ENCODE assay signal across 8 cellular contexts in the genomic region with DNA sequence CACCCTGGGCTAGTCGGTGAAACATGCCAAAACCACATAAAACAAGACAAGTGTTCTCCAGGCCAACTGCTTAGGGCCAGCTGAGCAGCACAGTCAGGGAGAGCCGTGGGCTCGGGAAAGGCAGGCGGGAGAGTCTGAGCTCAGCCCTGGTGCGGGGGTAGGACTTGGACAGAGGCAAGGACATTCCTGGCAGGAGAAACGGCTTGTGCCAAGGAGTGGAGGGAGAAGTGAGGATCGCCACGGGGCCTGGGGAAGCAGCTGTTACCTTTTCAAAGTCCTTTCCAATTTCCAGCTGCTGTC. TPM values are rescaled to one million over a fixed set of nuclear protein-coding genes. Genes with fewer than 3 reads are reported as not detected.
DNase-seq lines count a peak whose midpoint lies in the region; ATAC-seq and TF ChIP-seq lines count a peak whose summit lies in the region.

No MANE protein-coding gene starts in this region.

- H3K9me3 Mint-ChIP-seq in glutamatergic neuron (ENCODE audit: unreplicated experiment) (peaks cover 12% of the 10 kb centered on the region), progenitor cell of endocrine pancreas (ENCODE audit: low read depth) (no peaks in the 10 kb centered on the region)

- H3K27ac Mint-ChIP-seq in glutamatergic neuron (ENCODE audit: unreplicated experiment) (peak overlapping the region; percentile 59), progenitor cell of endocrine pancreas (no peak overlapping the region)

- intact Hi-C loops in sciatic nerve (cut with DNase I) = no loop called here

- H3K27me3 Mint-ChIP-seq in glutamatergic neuron (ENCODE audit: unreplicated experiment) (peaks cover 7% of the 10 kb centered on the region), progenitor cell of endocrine pancreas (peaks cover 21% of the 10 kb centered on the region)

- H3K4me1 ChIP-seq in adipocyte (ENCODE audit: control insufficient read depth, insufficient read depth, low read length) = peaks cover 66% of the 10 kb centered on the region

- H3K9ac ChIP-seq in adipocyte (ENCODE audit: low read length) = peak overlapping the region; percentile 81

- in situ Hi-C loops in GM13977 (cut with MboI; ENCODE audit: low pct_unique_long_range_greater_than_20kb, low sequenced_read_pairs, unreplicated experiment) = no loop called here

- peaks cover 20% of the 10 kb centered on the region for H3K36me3 ChIP-seq in adipocyte (ENCODE audit: control insufficient read depth, insufficient read depth, low read length, severe bottlenecking)

- peak overlapping the region; percentile 67 for H3K4me3 Mint-ChIP-seq in glutamatergic neuron (ENCODE audit: unreplicated experiment)
- no peak overlapping the region for H3K4me3 Mint-ChIP-seq in progenitor cell of endocrine pancreas (ENCODE audit: low read depth)

- no peaks in the 10 kb centered on the region for H3K27me3 ChIP-seq in adipocyte (replicated peaks; ENCODE audit: control insufficient read depth, insufficient read depth, low read length)

- no peaks in the 10 kb centered on the region for H3K36me3 Mint-ChIP-seq in glutamatergic neuron (ENCODE audit: unreplicated experiment)
- no peaks in the 10 kb centered on the region for H3K36me3 Mint-ChIP-seq in progenitor cell of endocrine pancreas (ENCODE audit: insufficient read depth)

- ATAC-seq in sciatic nerve = peak; percentile 68

- DNase-seq in DMS79 (lab: John Stamatoyannopoulos, UW) = peak; percentile 40
- peak; percentile 74 for DNase-seq in adipocyte (ENCODE audit: low read depth)
- no peak for DNase-seq in glutamatergic neuron
- DNase-seq in sciatic nerve (ENCODE audit: low spot score) = no peak
- no peak for DNase-seq in mesenteric fat pad (ENCODE audit: low spot score)
- DNase-seq in RPMI8226 = no peak
- no peak for DNase-seq in GM13977 (ENCODE audit: low spot score)
- DNase-seq in progenitor cell of endocrine pancreas (ENCODE audit: low spot score, unreplicated experiment) = no peak

- peak overlapping the region; percentile 84 for H3K4me3 ChIP-seq in adipocyte (ENCODE audit: low read length)

- no peak for TF ChIP-seq CTCF in glutamatergic neuron (IDR thresholded peaks at IDR 0.05; ENCODE audit: partially characterized antibody, unreplicated experiment)
- TF ChIP-seq CTCF in GM13977 (IDR thresholded peaks at IDR 0.05; ENCODE audit: extremely low read depth, insufficient read depth, missing control alignments) = no peak
- TF ChIP-seq CTCF in progenitor cell of endocrine pancreas (IDR thresholded peaks at IDR 0.05; ENCODE audit: unreplicated experiment) = no peak

- H3K9me3 ChIP-seq in adipocyte (ENCODE audit: control insufficient read depth, low read length) = no peaks in the 10 kb centered on the region

- peaks cover 35% of the 10 kb centered on the region for H3K4me1 Mint-ChIP-seq in glutamatergic neuron (ENCODE audit: low read depth, unreplicated experiment)
- H3K4me1 Mint-ChIP-seq in progenitor cell of endocrine pancreas (ENCODE audit: low read depth) = peaks cover 10% of the 10 kb centered on the region

RNA-seq across cellular contexts. Expression of a gene that starts 4.2 kb away (rescaled TPM):
- total RNA-seq in glutamatergic neuron (ENCODE audit: unreplicated experiment) (3.7 TPM), sciatic nerve (62.8 TPM), mesenteric fat pad (95.5 TPM), progenitor cell of endocrine pancreas (0.26 and 0.33 TPM in 2 replicates)

RNA-seq across cellular contexts. Expression of a gene that starts 51.5 kb away (rescaled TPM):
- total RNA-seq in glutamatergic neuron (ENCODE audit: unreplicated experiment) (178 TPM), sciatic nerve (17.6 TPM), mesenteric fat pad (23.1 TPM), progenitor cell of endocrine pancreas (62.7 and 65.1 TPM in 2 replicates)

Comparison
In these comparisons a context has a peak if more than half of its experiments do, and no peak if none do; other contexts are left out.
1. DNase-seq: peak in DMS79 (single experiment) and adipocyte (single experiment); none in glutamatergic neuron (single experiment), sciatic nerve (single experiment), mesenteric fat pad (single experiment), RPMI8226 (single experiment), GM13977 (single experiment) and progenitor cell of endocrine pancreas (single experiment).
2. RNA of a gene that starts 4.2 kb away (total RNA-seq): 95.5 TPM in mesenteric fat pad (single experiment) and 62.8 TPM in sciatic nerve (single experiment); 3.7 TPM in glutamatergic neuron (single experiment) and 0.26 to 0.33 TPM in progenitor cell of endocrine pancreas; every median in the first group is over 10 times any median in the second.